In the genomic region with DNA sequence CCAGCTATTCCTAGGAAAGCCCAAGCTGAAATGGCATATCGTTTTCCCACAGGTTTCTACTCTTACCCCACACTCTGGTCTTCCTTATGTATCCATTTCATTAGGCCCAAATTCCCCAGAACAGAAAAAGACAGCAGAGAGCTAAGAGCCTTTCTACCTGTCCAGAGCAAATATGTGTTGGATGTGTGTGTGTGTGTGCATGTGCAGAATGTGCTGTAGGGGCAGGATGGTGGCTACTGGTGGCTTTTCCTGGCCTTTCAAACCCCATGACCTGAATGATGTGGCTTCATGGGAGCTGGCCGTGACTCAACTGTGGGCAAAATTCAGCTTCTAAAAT, we compare ENCODE assay signal across 14 cellular contexts.
"Had no signal": no experiment of that assay in that cellular context is flagged by ENCODE, and none has a peak within 500 bp of the region (broad histone marks: within the 10 kb centered on the region; RNA-seq: fewer than 3 reads in every experiment).

No MANE protein-coding gene starts in this region.

- DNase-seq: activated CD8-positive, alpha-beta memory T cell treated with anti-CD3 and anti-CD28 coated beads, Interleukin-2, amount 50 U/mL, for 4 hours; activated naive CD4-positive, alpha-beta T cell treated with anti-CD3 and anti-CD28 coated beads, Interleukin-2, amount 50 U/mL, for 16 hours; amygdala; central memory CD4-positive, alpha-beta T cell; colonic mucosa; islet precursor cell; ovary; right lobe of liver; T-helper 17 cell; uterus; WERI-Rb-1 had no signal

- H3K4me3 Mint-ChIP-seq: activated CD4-positive, alpha-beta T cell treated with anti-CD3 and anti-CD28 coated beads for 36 hours; activated CD8-positive, alpha-beta T cell treated with anti-CD3 and anti-CD28 coated beads for 36 hours; brain; T-helper 17 cell had no signal

- ATAC-seq: right lobe of liver had no signal

- H3K4me1 Mint-ChIP-seq: T-helper 17 cell had no signal

- H3K27ac Mint-ChIP-seq: activated CD4-positive, alpha-beta T cell treated with anti-CD3 and anti-CD28 coated beads for 36 hours; brain; T-helper 17 cell had no signal

- H3K36me3 Mint-ChIP-seq: brain had no signal

- H3K27me3 Mint-ChIP-seq: T-helper 17 cell had no signal
